Comparison of ENCODE assay signal across 28 cellular contexts in the genomic region with DNA sequence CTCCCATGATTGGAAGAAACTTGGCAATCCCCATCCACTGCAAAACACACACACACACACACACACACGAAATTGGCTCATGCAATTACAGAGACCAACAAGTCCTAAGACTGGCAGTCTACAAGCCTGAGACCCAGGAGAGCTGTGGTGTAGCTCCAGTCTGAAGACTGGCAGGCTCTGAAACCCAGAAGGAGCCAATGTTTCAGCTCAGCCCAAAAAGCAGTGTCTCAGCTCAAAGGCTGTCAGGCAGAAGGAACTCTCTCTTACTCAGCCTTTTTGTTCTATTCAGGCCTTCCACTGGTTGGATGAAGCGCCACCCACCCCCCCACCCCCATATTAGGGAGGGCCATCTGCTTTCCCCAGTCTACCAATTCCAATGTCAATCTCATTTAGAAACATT. TPM values are rescaled to one million over a fixed set of nuclear protein-coding genes. Genes with fewer than 3 reads are reported as not detected.
A peak's percentile ranks its signal among the peaks of the same experiment; 100 is the strongest.
DNase-seq lines count a peak whose midpoint lies in the region; ATAC-seq and TF ChIP-seq lines count a peak whose summit lies in the region.
"Had no signal": no experiment of that assay in that cellular context is flagged by ENCODE, and none has a peak within 500 bp of the region (broad histone marks: within the 10 kb centered on the region; RNA-seq: fewer than 3 reads in every experiment).

No MANE protein-coding gene starts in this region.

- H3K36me3 Mint-ChIP-seq in chondrocyte (ENCODE audit: low read depth) (peaks cover 10% of the 10 kb centered on the region), osteocyte (ENCODE audit: unreplicated experiment) (peaks cover 12% of the 10 kb centered on the region)

- H3K4me1 ChIP-seq in HEK293 (ENCODE audit: control insufficient read depth, insufficient read depth, low read length), result peaks cover 3% of the 10 kb centered on the region; the same call in 1 of the 2 replicates
- H3K4me1 ChIP-seq: sigmoid colon had no signal

- no peak overlapping the region for H3K4me3 Mint-ChIP-seq in chondrocyte (ENCODE audit: unreplicated experiment)
- no peak overlapping the region for H3K4me3 Mint-ChIP-seq in osteocyte (ENCODE audit: unreplicated experiment)
- H3K4me3 Mint-ChIP-seq: B cell, brain, neural crest cell had no signal

- no peak overlapping the region for H3K27ac ChIP-seq in HEK293 (ENCODE audit: extremely low read depth, low read depth, low read length)
- H3K27ac ChIP-seq: A549, epithelial cell of prostate, foreskin keratinocyte, KMS-11, sigmoid colon had no signal

- TF ChIP-seq CTCF in HEK293 (tag by site-specific recombination; IDR thresholded peaks at IDR 0.05), result no peak
- TF ChIP-seq CTCF in chondrocyte (IDR thresholded peaks at IDR 0.05), result no peak
- no peak for TF ChIP-seq CTCF in osteocyte (IDR thresholded peaks at IDR 0.05)

- ATAC-seq in HG03342 (IDR thresholded peaks at IDR 0.05; ENCODE audit: unreplicated experiment), result no peak
- ATAC-seq: A549, foreskin keratinocyte, left ventricle myocardium superior had no signal

- H3K9me3 ChIP-seq in HEK293 (ENCODE audit: control insufficient read depth, insufficient read depth, low read depth, low read length), result no peaks in the 10 kb centered on the region
- H3K9me3 ChIP-seq: A549, sigmoid colon had no signal

- H3K27me3 Mint-ChIP-seq in chondrocyte (ENCODE audit: low read depth), result no peaks in the 10 kb centered on the region
- H3K27me3 Mint-ChIP-seq in osteocyte (ENCODE audit: unreplicated experiment), result no peaks in the 10 kb centered on the region
- H3K27me3 Mint-ChIP-seq: B cell, progenitor cell of endocrine pancreas had no signal

- CTCF ChIA-PET in HEK293 (lab: Yijun Ruan, JAX), result interaction anchor here (1.0 to 2.3 kb wide), 5 partner anchors 12 to 502 kb away, joined by 3 to 17 read pairs (median 3); a partner anchor contains a TSS

- H3K4me3 ChIP-seq in HEK293 (ENCODE audit: low read depth, low read length), result no peak overlapping the region
- H3K4me3 ChIP-seq: A549, sigmoid colon had no signal

- no peaks in the 10 kb centered on the region for H3K9me3 Mint-ChIP-seq in chondrocyte (ENCODE audit: low read depth)
- H3K9me3 Mint-ChIP-seq in osteocyte (ENCODE audit: unreplicated experiment), result no peaks in the 10 kb centered on the region
- H3K9me3 Mint-ChIP-seq: neural crest cell had no signal

- H3K36me3 ChIP-seq in HEK293 (ENCODE audit: control insufficient read depth in 2 of 2, insufficient read depth in 1 of 2, low read length in 2 of 2), result peaks cover 0 to 8% of the 10 kb centered on the region in 2 experiments; a peak in 1 of 3 replicates

- H3K27ac Mint-ChIP-seq in chondrocyte (ENCODE audit: unreplicated experiment) (peak overlapping the region; percentile 55), osteocyte (ENCODE audit: unreplicated experiment) (no peak overlapping the region)
- H3K27ac Mint-ChIP-seq: B cell, progenitor cell of endocrine pancreas had no signal

- POLR2A ChIA-PET in HEK293 (lab: Yijun Ruan, JAX), result no interaction called here

- peak; percentile 63 for DNase-seq in NCI-H82 (lab: John Stamatoyannopoulos, UW)
- DNase-seq in NCI-H82 treated with DMSO at 0.1 percent for 48 hours (lab: John Stamatoyannopoulos, UW; ENCODE audit: unreplicated experiment), result no peak
- DNase-seq in chondrocyte (ENCODE audit: low spot score), result no peak
- peak; percentile 36 for DNase-seq in osteocyte (ENCODE audit: extremely low spot score, unreplicated experiment)
- no peak for DNase-seq in foreskin melanocyte
- DNase-seq in GM03348 (ENCODE audit: low spot score), result no peak
- DNase-seq: activated CD4-positive, alpha-beta T cell treated with anti-CD3 and anti-CD28 coated beads, Interleukin-2, amount 50 U/mL, for 48 hours; activated gamma-delta T cell treated with Interleukin-2 at 50 U/mL for 16 hours; activated T-cell treated with anti-CD3 and anti-CD28 coated beads for 4 hours; DMS53; islet precursor cell; left ventricle myocardium superior; NCI-H1048; NCI-H1694 treated with DMSO at 0.1 percent for 48 hours; NCI-H748 treated with DMSO at 0.1 percent for 48 hours; SHP77 treated with DMSO at 0.1 percent for 48 hours; sigmoid colon; SW 1271 had no signal

- H3K4me1 Mint-ChIP-seq in chondrocyte (ENCODE audit: low read depth) (peaks cover 49% of the 10 kb centered on the region), osteocyte (ENCODE audit: unreplicated experiment) (peaks cover 42% of the 10 kb centered on the region)
- H3K4me1 Mint-ChIP-seq: B cell had no signal

TF ChIP-seq in HEK293, 187 proteins besides CTCF, POLR2A, EP300 and RAD21:
- TF ChIP-seq ZNF747 (tag by site-specific recombination; IDR thresholded peaks at IDR 0.05) (no peak), ZNF211 (tag by site-specific recombination; IDR thresholded peaks at IDR 0.05; ENCODE audit: low read depth) (no peak), YY1 (tag by site-specific recombination; IDR thresholded peaks at IDR 0.05) (no peak), OVOL3 (tag by site-specific recombination; IDR thresholded peaks at IDR 0.05) (no peak), YY2 (tag by site-specific recombination; IDR thresholded peaks at IDR 0.05) (no peak), ZNF175 (tag by site-specific recombination; IDR thresholded peaks at IDR 0.05) (no peak), ZNF174 (tag by site-specific recombination; IDR thresholded peaks at IDR 0.05) (no peak), ZNF404 (tag by site-specific recombination; IDR thresholded peaks at IDR 0.05) (no peak), ZNF324 (tag by site-specific recombination; IDR thresholded peaks at IDR 0.05) (no peak), ZNF239 (tag by site-specific recombination; IDR thresholded peaks at IDR 0.05) (no peak), SCRT2 (tag by site-specific recombination; IDR thresholded peaks at IDR 0.05) (0 out of 2 replicates have a peak, but pooled peaks have one; percentile 11), ZNF394 (tag by site-specific recombination; IDR thresholded peaks at IDR 0.05; ENCODE audit: borderline replicate concordance) (no peak)
- TF ChIP-seq, protein P1, sequence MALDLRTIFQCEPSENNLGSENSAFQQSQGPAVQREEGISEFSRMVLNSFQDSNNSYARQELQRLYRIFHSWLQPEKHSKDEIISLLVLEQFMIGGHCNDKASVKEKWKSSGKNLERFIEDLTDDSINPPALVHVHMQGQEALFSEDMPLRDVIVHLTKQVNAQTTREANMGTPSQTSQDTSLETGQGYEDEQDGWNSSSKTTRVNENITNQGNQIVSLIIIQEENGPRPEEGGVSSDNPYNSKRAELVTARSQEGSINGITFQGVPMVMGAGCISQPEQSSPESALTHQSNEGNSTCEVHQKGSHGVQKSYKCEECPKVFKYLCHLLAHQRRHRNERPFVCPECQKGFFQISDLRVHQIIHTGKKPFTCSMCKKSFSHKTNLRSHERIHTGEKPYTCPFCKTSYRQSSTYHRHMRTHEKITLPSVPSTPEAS (tag by site-specific recombination; IDR thresholded peaks at IDR 0.05), result peak; percentile 46; the same call in 1 of the 2 replicates
- TF ChIP-seq, protein P2, sequence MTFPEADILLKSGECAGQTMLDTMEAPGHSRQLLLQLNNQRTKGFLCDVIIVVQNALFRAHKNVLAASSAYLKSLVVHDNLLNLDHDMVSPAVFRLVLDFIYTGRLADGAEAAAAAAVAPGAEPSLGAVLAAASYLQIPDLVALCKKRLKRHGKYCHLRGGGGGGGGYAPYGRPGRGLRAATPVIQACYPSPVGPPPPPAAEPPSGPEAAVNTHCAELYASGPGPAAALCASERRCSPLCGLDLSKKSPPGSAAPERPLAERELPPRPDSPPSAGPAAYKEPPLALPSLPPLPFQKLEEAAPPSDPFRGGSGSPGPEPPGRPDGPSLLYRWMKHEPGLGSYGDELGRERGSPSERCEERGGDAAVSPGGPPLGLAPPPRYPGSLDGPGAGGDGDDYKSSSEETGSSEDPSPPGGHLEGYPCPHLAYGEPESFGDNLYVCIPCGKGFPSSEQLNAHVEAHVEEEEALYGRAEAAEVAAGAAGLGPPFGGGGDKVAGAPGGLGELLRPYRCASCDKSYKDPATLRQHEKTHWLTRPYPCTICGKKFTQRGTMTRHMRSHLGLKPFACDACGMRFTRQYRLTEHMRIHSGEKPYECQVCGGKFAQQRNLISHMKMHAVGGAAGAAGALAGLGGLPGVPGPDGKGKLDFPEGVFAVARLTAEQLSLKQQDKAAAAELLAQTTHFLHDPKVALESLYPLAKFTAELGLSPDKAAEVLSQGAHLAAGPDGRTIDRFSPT (tag by site-specific recombination; IDR thresholded peaks at IDR 0.05), result no peak
- TF ChIP-seq, protein P3, sequence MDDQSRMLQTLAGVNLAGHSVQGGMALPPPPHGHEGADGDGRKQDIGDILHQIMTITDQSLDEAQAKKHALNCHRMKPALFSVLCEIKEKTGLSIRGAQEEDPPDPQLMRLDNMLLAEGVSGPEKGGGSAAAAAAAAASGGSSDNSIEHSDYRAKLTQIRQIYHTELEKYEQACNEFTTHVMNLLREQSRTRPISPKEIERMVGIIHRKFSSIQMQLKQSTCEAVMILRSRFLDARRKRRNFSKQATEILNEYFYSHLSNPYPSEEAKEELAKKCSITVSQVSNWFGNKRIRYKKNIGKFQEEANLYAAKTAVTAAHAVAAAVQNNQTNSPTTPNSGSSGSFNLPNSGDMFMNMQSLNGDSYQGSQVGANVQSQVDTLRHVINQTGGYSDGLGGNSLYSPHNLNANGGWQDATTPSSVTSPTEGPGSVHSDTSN (CRISPR knock-in tag; IDR thresholded peaks at IDR 0.05), result no peak
- TF ChIP-seq, protein P4, sequence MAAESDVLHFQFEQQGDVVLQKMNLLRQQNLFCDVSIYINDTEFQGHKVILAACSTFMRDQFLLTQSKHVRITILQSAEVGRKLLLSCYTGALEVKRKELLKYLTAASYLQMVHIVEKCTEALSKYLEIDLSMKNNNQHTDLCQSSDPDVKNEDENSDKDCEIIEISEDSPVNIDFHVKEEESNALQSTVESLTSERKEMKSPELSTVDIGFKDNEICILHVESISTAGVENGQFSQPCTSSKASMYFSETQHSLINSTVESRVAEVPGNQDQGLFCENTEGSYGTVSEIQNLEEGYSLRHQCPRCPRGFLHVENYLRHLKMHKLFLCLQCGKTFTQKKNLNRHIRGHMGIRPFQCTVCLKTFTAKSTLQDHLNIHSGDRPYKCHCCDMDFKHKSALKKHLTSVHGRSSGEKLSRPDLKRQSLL (tag by site-specific recombination; IDR thresholded peaks at IDR 0.05), result no peak
- TF ChIP-seq, protein P5, sequence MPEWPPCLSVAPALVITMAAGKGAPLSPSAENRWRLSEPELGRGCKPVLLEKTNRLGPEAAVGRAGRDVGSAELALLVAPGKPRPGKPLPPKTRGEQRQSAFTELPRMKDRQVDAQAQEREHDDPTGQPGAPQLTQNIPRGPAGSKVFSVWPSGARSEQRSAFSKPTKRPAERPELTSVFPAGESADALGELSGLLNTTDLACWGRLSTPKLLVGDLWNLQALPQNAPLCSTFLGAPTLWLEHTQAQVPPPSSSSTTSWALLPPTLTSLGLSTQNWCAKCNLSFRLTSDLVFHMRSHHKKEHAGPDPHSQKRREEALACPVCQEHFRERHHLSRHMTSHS (tag by site-specific recombination; IDR thresholded peaks at IDR 0.05), result no peak

RNA-seq across cellular contexts. Expression of a gene that starts 32.1 kb away (rescaled TPM):
- total RNA-seq in chondrocyte, result 23.5 to 26.5 TPM (median 23.8 TPM) in 3 replicates
- 25.3 and 26.3 TPM in 2 replicates for total RNA-seq in osteocyte

RNA-seq across cellular contexts. Expression of a gene that starts 43.2 kb away (rescaled TPM):
- total RNA-seq in chondrocyte (11.4 to 18.7 TPM (median 17.0 TPM) in 3 replicates), osteocyte (10.6 and 11.5 TPM in 2 replicates)

Comparison
In these comparisons a context has a peak if more than half of its experiments do, and no peak if none do; other contexts are left out.
1. DNase-seq: peak in NCI-H82 (single experiment) and osteocyte (single experiment); none in NCI-H82 treated with DMSO at 0.1 percent for 48 hours (single experiment), chondrocyte (single experiment), foreskin melanocyte (single experiment) and GM03348 (single experiment).